2 cellular contexts compared by ENCODE assay signal in the genomic region with DNA sequence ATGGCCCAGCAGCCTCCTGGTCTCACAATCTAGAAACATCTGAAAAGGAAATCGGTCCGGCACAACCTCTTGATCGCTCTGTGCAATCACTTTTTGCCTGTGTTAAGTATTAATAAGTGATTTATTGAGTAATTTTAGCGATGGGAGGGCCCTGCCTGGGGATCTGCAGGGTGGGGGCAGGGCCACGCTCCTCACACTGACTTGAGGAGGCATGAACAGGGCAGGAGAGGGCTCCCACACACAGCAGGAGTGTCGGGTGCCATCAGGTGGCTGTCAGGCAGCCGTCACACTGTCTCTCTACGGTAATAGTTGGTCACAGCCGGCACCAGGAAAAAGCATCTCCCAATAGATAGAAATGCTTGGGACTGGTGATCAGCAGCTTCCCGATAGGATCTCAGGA.
TF ChIP-seq lines count a peak whose summit lies in the region.

No MANE protein-coding gene starts in this region.

TF ChIP-seq in K562, 482 proteins besides CTCF, POLR2A, EP300 and RAD21 (continued from another document):
- TF ChIP-seq FOXK1 (CRISPR knock-in tag; IDR thresholded peaks at IDR 0.05; ENCODE audit: borderline replicate concordance) = no peak
- no peak for TF ChIP-seq RUNX1 (IDR thresholded peaks at IDR 0.05; ENCODE audit: low read depth)
- TF ChIP-seq, protein P1, sequence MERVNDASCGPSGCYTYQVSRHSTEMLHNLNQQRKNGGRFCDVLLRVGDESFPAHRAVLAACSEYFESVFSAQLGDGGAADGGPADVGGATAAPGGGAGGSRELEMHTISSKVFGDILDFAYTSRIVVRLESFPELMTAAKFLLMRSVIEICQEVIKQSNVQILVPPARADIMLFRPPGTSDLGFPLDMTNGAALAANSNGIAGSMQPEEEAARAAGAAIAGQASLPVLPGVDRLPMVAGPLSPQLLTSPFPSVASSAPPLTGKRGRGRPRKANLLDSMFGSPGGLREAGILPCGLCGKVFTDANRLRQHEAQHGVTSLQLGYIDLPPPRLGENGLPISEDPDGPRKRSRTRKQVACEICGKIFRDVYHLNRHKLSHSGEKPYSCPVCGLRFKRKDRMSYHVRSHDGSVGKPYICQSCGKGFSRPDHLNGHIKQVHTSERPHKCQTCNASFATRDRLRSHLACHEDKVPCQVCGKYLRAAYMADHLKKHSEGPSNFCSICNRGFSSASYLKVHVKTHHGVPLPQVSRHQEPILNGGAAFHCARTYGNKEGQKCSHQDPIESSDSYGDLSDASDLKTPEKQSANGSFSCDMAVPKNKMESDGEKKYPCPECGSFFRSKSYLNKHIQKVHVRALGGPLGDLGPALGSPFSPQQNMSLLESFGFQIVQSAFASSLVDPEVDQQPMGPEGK (CRISPR knock-in tag; IDR thresholded peaks at IDR 0.05; ENCODE audit: borderline replicate concordance) = no peak
- TF ChIP-seq LCOR (CRISPR knock-in tag; IDR thresholded peaks at IDR 0.05) = no peak

TF ChIP-seq in GM23338, 12 proteins besides CTCF, POLR2A, EP300 and RAD21 (continued from another document):
- TF ChIP-seq, protein P2, sequence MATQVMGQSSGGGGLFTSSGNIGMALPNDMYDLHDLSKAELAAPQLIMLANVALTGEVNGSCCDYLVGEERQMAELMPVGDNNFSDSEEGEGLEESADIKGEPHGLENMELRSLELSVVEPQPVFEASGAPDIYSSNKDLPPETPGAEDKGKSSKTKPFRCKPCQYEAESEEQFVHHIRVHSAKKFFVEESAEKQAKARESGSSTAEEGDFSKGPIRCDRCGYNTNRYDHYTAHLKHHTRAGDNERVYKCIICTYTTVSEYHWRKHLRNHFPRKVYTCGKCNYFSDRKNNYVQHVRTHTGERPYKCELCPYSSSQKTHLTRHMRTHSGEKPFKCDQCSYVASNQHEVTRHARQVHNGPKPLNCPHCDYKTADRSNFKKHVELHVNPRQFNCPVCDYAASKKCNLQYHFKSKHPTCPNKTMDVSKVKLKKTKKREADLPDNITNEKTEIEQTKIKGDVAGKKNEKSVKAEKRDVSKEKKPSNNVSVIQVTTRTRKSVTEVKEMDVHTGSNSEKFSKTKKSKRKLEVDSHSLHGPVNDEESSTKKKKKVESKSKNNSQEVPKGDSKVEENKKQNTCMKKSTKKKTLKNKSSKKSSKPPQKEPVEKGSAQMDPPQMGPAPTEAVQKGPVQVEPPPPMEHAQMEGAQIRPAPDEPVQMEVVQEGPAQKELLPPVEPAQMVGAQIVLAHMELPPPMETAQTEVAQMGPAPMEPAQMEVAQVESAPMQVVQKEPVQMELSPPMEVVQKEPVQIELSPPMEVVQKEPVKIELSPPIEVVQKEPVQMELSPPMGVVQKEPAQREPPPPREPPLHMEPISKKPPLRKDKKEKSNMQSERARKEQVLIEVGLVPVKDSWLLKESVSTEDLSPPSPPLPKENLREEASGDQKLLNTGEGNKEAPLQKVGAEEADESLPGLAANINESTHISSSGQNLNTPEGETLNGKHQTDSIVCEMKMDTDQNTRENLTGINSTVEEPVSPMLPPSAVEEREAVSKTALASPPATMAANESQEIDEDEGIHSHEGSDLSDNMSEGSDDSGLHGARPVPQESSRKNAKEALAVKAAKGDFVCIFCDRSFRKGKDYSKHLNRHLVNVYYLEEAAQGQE (IDR thresholded peaks at IDR 0.05; ENCODE audit: unreplicated experiment) = no peak
- TF ChIP-seq, protein P3, sequence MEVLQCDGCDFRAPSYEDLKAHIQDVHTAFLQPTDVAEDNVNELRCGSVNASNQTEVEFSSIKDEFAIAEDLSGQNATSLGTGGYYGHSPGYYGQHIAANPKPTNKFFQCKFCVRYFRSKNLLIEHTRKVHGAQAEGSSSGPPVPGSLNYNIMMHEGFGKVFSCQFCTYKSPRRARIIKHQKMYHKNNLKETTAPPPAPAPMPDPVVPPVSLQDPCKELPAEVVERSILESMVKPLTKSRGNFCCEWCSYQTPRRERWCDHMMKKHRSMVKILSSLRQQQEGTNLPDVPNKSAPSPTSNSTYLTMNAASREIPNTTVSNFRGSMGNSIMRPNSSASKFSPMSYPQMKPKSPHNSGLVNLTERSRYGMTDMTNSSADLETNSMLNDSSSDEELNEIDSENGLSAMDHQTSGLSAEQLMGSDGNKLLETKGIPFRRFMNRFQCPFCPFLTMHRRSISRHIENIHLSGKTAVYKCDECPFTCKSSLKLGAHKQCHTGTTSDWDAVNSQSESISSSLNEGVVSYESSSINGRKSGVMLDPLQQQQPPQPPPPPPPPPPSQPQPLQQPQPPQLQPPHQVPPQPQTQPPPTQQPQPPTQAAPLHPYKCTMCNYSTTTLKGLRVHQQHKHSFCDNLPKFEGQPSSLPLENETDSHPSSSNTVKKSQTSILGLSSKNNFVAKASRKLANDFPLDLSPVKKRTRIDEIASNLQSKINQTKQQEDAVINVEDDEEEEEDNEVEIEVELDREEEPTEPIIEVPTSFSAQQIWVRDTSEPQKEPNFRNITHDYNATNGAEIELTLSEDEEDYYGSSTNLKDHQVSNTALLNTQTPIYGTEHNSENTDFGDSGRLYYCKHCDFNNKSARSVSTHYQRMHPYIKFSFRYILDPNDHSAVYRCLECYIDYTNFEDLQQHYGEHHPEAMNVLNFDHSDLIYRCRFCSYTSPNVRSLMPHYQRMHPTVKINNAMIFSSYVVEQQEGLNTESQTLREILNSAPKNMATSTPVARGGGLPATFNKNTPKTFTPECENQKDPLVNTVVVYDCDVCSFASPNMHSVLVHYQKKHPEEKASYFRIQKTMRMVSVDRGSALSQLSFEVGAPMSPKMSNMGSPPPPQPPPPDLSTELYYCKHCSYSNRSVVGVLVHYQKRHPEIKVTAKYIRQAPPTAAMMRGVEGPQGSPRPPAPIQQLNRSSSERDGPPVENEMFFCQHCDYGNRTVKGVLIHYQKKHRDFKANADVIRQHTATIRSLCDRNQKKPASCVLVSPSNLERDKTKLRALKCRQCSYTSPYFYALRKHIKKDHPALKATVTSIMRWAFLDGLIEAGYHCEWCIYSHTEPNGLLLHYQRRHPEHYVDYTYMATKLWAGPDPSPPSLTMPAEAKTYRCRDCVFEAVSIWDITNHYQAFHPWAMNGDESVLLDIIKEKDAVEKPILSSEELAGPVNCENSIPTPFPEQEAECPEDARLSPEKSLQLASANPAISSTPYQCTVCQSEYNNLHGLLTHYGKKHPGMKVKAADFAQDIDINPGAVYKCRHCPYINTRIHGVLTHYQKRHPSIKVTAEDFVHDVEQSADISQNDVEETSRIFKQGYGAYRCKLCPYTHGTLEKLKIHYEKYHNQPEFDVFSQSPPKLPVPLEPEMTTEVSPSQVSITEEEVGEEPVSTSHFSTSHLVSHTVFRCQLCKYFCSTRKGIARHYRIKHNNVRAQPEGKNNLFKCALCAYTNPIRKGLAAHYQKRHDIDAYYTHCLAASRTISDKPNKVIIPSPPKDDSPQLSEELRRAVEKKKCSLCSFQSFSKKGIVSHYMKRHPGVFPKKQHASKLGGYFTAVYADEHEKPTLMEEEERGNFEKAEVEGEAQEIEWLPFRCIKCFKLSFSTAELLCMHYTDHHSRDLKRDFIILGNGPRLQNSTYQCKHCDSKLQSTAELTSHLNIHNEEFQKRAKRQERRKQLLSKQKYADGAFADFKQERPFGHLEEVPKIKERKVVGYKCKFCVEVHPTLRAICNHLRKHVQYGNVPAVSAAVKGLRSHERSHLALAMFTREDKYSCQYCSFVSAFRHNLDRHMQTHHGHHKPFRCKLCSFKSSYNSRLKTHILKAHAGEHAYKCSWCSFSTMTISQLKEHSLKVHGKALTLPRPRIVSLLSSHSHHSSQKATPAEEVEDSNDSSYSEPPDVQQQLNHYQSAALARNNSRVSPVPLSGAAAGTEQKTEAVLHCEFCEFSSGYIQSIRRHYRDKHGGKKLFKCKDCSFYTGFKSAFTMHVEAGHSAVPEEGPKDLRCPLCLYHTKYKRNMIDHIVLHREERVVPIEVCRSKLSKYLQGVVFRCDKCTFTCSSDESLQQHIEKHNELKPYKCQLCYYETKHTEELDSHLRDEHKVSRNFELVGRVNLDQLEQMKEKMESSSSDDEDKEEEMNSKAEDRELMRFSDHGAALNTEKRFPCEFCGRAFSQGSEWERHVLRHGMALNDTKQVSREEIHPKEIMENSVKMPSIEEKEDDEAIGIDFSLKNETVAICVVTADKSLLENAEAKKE (CRISPR knock-in tag; IDR thresholded peaks at IDR 0.05) = no peak
- TF ChIP-seq, protein P4, sequence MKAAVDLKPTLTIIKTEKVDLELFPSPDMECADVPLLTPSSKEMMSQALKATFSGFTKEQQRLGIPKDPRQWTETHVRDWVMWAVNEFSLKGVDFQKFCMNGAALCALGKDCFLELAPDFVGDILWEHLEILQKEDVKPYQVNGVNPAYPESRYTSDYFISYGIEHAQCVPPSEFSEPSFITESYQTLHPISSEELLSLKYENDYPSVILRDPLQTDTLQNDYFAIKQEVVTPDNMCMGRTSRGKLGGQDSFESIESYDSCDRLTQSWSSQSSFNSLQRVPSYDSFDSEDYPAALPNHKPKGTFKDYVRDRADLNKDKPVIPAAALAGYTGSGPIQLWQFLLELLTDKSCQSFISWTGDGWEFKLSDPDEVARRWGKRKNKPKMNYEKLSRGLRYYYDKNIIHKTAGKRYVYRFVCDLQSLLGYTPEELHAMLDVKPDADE (IDR thresholded peaks at IDR 0.05) = no peak
- TF ChIP-seq JUNB (IDR thresholded peaks at IDR 0.05; ENCODE audit: unreplicated experiment) (no peak), NANOG (IDR thresholded peaks at IDR 0.05; ENCODE audit: borderline replicate concordance) (no peak), ZNF114 (CRISPR knock-in tag; IDR thresholded peaks at IDR 0.05) (no peak), EZH2 (IDR thresholded peaks at IDR 0.05; ENCODE audit: low read depth, unreplicated experiment) (no peak), POLR2AphosphoS5 (IDR thresholded peaks at IDR 0.05; ENCODE audit: low read depth) (no peak), ZNF331 (CRISPR knock-in tag; IDR thresholded peaks at IDR 0.05; ENCODE audit: low read depth) (no peak), EZH2phosphoT487 (IDR thresholded peaks at IDR 0.05; ENCODE audit: unreplicated experiment) (no peak), CREB1 (CRISPR knock-in tag; IDR thresholded peaks at IDR 0.05; ENCODE audit: low read depth) (no peak)
